Comparison of ENCODE assay signal across 10 cellular contexts in the genomic region with DNA sequence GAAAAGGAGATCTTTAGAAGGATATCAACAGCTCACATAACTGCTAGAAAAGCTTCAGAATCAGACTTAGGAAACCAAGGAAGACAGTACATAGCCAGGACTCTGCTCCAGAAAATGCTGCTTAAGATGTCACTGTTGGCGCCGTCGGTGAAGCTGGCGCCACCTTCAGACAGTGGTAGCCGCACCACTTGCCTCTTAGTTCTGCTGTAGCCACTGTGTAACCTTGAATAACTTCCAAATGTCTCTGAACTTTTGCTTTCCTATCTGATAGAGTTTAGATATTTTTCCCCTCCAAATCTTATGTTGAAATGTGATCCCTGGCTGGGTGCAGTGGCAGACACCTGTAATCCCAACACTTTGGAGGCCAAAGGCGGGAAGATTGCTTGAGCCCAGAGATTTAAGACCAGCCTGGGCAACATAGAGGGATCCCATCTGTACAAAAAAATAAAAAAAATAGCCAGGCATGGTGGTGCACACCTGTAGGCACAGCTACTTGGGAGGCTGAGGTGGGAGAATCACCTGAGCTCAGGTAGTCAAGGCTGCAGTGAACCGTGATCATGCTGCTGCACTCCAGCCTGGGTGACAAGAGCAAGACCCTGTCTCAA. TPM values are rescaled to one million over a fixed set of nuclear protein-coding genes. Genes with fewer than 3 reads are reported as not detected.
DNase-seq lines count a peak whose midpoint lies in the region; ATAC-seq, FAIRE-seq and TF ChIP-seq lines count a peak whose summit lies in the region.
"Had no signal": no experiment of that assay in that cellular context is flagged by ENCODE, and none has a peak within 500 bp of the region (broad histone marks: within the 10 kb centered on the region; RNA-seq: fewer than 3 reads in every experiment).

No MANE protein-coding gene starts in this region.

- TF ChIP-seq CTCF in SU-DHL-6 (IDR thresholded peaks at IDR 0.05; ENCODE audit: insufficient read depth, low read length, poor library complexity, severe bottlenecking) (peak; percentile 37), foreskin keratinocyte (conservative IDR thresholded peaks at IDR 0.05) (peak; percentile 53)

- no peaks in the 10 kb centered on the region for H4K20me1 ChIP-seq in SU-DHL-6 (ENCODE audit: low read depth, low read length)

- no peaks in the 10 kb centered on the region for H3K9me3 ChIP-seq in SU-DHL-6 (ENCODE audit: insufficient read depth, low read length)

- H3K9me2 ChIP-seq in SU-DHL-6 (replicated peaks; ENCODE audit: insufficient read depth, low read length): no peaks in the 10 kb centered on the region

- ATAC-seq in foreskin keratinocyte: no peak
- ATAC-seq in GM18868 (IDR thresholded peaks at IDR 0.05; ENCODE audit: unreplicated experiment): no peak
- ATAC-seq in GM18867 (IDR thresholded peaks at IDR 0.05; ENCODE audit: unreplicated experiment): no peak
- ATAC-seq: sciatic nerve had no signal

- no peak overlapping the region for H2AFZ ChIP-seq in SU-DHL-6 (ENCODE audit: low read depth, low read length, severe bottlenecking)

- no peak overlapping the region for H3K9ac ChIP-seq in SU-DHL-6 (ENCODE audit: low read length)

- DNase-seq in stimulated activated CD4-positive, alpha-beta T cell treated with anti-CD3 and anti-CD28 coated beads, Interleukin-4, amount 100 ng/mL, for 1 hour: peak; percentile 8
- no peak for DNase-seq in stimulated activated CD4-positive, alpha-beta T cell treated with anti-CD3 and anti-CD28 coated beads, Interleukin-1b, Interleukin-23, amount 100 ng/mL, for 48 hours
- DNase-seq in foreskin keratinocyte (no peak), amniotic stem cell (lab: John Stamatoyannopoulos, UW) (no peak), HTR-8/SVneo (ENCODE audit: insufficient read length, low spot score) (no peak)
- DNase-seq: activated naive CD4-positive, alpha-beta T cell had no signal

- no peaks in the 10 kb centered on the region for H3K27me3 ChIP-seq in SU-DHL-6 (ENCODE audit: low read length)
- peaks cover 2% of the 10 kb centered on the region for H3K27me3 ChIP-seq in foreskin keratinocyte

- no peak for FAIRE-seq in HTR-8/SVneo (lab: Jason Lieb, UNC)

- no peaks in the 10 kb centered on the region for H3K79me2 ChIP-seq in SU-DHL-6 (ENCODE audit: insufficient read depth, low read length)

- H3K4me3 ChIP-seq in SU-DHL-6 (ENCODE audit: insufficient read depth, low read length, poor library complexity, severe bottlenecking): no peak overlapping the region

- no peaks in the 10 kb centered on the region for H3K36me3 ChIP-seq in SU-DHL-6 (ENCODE audit: low read length)

- H3F3A ChIP-seq in SU-DHL-6 (ENCODE audit: insufficient read depth): no peaks in the 10 kb centered on the region

- peaks cover 8% of the 10 kb centered on the region for H3K4me1 ChIP-seq in foreskin keratinocyte

- H3K4me2 ChIP-seq in SU-DHL-6 (ENCODE audit: low read depth, low read length, poor library complexity, severe bottlenecking): no peak overlapping the region

- H3K27ac ChIP-seq in SU-DHL-6 (ENCODE audit: low read depth, low read length) (no peak overlapping the region), foreskin keratinocyte (no peak overlapping the region)

RNA-seq across cellular contexts. Expression of a gene that starts 6.3 kb away (rescaled TPM):
- total RNA-seq in foreskin keratinocyte: 23.0 and 24.2 TPM in 2 replicates
- polyA plus RNA-seq in foreskin keratinocyte: 7.6 and 9.1 TPM in 2 replicates

RNA-seq across cellular contexts. Expression of a gene that starts 27.0 kb away (rescaled TPM):
- total RNA-seq in foreskin keratinocyte: not detected in 2 replicates
- polyA plus RNA-seq in foreskin keratinocyte: 0.01 TPM in 1 of 2 replicates, not detected in the other
- total RNA-seq: sciatic nerve had no signal
